Comparison of ENCODE assay signal across 1 cellular context in the genomic region with DNA sequence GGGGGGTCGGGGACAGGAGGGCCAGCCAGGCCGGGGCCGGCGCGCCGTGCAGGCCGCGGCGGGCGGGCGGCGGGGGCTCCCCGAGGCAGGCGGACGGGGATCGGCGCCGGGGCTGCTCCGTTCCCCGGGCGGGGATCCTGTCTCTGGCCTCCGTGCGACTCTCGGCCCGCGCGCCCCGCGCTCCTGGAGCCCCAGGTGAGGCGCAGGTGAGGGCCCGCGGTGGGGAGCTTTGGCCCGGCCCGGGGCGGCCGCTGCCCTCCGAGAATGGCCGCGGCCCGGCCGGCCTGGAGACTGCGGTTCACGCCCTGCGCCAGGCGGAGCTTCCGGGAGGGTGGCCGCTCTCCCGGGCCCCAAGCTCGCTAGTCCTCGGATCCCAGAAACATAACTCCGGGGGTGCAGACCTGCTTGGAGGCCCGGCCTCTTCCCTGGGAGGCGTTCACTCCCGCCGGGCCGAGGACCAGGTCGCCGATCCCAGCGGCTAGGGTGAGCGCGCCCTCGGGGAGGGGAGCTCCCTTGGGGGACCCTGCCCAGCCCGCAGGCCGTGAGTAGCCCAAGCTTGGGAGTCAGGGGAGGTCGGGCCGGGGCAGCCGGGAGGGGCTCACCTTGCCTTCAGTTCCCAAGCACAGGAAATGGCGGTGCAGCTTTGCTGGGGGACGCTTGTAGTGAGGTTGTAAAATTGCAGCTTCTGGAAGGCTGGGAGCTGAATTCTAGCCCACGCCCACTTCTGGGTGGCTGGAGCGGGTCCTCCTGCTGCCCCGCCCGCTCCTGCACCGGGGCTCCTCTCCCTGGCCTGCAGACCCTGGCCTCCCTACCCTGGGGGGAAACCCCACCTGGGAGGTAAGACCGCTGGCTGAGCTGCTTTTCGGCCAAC.
TF ChIP-seq lines count a peak whose summit lies in the region.

No MANE protein-coding gene starts in this region.

TF ChIP-seq in HepG2, 621 proteins besides CTCF, POLR2A, EP300 and RAD21 (continued from another document and continues in another):
- TF ChIP-seq, protein P1, sequence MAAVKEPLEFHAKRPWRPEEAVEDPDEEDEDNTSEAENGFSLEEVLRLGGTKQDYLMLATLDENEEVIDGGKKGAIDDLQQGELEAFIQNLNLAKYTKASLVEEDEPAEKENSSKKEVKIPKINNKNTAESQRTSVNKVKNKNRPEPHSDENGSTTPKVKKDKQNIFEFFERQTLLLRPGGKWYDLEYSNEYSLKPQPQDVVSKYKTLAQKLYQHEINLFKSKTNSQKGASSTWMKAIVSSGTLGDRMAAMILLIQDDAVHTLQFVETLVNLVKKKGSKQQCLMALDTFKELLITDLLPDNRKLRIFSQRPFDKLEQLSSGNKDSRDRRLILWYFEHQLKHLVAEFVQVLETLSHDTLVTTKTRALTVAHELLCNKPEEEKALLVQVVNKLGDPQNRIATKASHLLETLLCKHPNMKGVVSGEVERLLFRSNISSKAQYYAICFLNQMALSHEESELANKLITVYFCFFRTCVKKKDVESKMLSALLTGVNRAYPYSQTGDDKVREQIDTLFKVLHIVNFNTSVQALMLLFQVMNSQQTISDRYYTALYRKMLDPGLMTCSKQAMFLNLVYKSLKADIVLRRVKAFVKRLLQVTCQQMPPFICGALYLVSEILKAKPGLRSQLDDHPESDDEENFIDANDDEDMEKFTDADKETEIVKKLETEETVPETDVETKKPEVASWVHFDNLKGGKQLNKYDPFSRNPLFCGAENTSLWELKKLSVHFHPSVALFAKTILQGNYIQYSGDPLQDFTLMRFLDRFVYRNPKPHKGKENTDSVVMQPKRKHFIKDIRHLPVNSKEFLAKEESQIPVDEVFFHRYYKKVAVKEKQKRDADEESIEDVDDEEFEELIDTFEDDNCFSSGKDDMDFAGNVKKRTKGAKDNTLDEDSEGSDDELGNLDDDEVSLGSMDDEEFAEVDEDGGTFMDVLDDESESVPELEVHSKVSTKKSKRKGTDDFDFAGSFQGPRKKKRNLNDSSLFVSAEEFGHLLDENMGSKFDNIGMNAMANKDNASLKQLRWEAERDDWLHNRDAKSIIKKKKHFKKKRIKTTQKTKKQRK (IDR thresholded peaks at IDR 0.05; ENCODE audit: low read length) = no peak
- TF ChIP-seq FOXJ3 (CRISPR knock-in tag; IDR thresholded peaks at IDR 0.05; ENCODE audit: borderline replicate concordance) (no peak), ZKSCAN1 (IDR thresholded peaks at IDR 0.05; ENCODE audit: low read length) (no peak), SRSF4 (IDR thresholded peaks at IDR 0.05; ENCODE audit: low read depth, low read length, poor library complexity, severe bottlenecking) (no peak), ZNF431 (CRISPR knock-in tag; IDR thresholded peaks at IDR 0.05; ENCODE audit: borderline replicate concordance, low read depth) (no peak), MAFG (CRISPR knock-in tag; IDR thresholded peaks at IDR 0.05) (no peak), SMARCC2 (IDR thresholded peaks at IDR 0.05) (no peak), YEATS2 (CRISPR knock-in tag; IDR thresholded peaks at IDR 0.05; ENCODE audit: borderline replicate concordance) (no peak), MEF2D (CRISPR knock-in tag; IDR thresholded peaks at IDR 0.05) (no peak), HES4 (CRISPR knock-in tag; IDR thresholded peaks at IDR 0.05; ENCODE audit: borderline replicate concordance) (no peak), DNMT1 (CRISPR knock-in tag; IDR thresholded peaks at IDR 0.05) (no peak), RFX1 (IDR thresholded peaks at IDR 0.05) (no peak), SMAD3 (CRISPR knock-in tag; IDR thresholded peaks at IDR 0.05) (no peak), ZNF143 (CRISPR knock-in tag; IDR thresholded peaks at IDR 0.05) (no peak), NR2C2 (CRISPR knock-in tag; IDR thresholded peaks at IDR 0.05; ENCODE audit: borderline replicate concordance) (no peak; the same call in 1 of the 2 replicates), FOXO1 (CRISPR knock-in tag; IDR thresholded peaks at IDR 0.05) (no peak), ZNF138 (CRISPR knock-in tag; IDR thresholded peaks at IDR 0.05; ENCODE audit: low read depth) (no peak), PRMT3 (CRISPR knock-in tag; IDR thresholded peaks at IDR 0.05; ENCODE audit: borderline replicate concordance, low read depth) (no peak), ZNF350 (CRISPR knock-in tag; IDR thresholded peaks at IDR 0.05; ENCODE audit: borderline replicate concordance, low read depth) (0 out of 2 replicates have a peak, but pooled peaks have one; percentile 44), PCBP1 (IDR thresholded peaks at IDR 0.05; ENCODE audit: borderline replicate concordance, low read depth, low read length) (no peak), TBX2 (CRISPR knock-in tag; IDR thresholded peaks at IDR 0.05; ENCODE audit: borderline replicate concordance) (peak; percentile 38; the same call in 1 of the 2 replicates), KDM1A (CRISPR knock-in tag; IDR thresholded peaks at IDR 0.05) (no peak), HNRNPL (IDR thresholded peaks at IDR 0.05; ENCODE audit: low read depth, low read length) (no peak), RORA (CRISPR knock-in tag; IDR thresholded peaks at IDR 0.05) (no peak), GATAD1 (CRISPR knock-in tag; IDR thresholded peaks at IDR 0.05) (0 out of 2 replicates have a peak, but pooled peaks have one; percentile 12), KLF9 (CRISPR knock-in tag; IDR thresholded peaks at IDR 0.05; ENCODE audit: low read depth) (0 out of 2 replicates have a peak, but pooled peaks have one; percentile 42), JUNB (CRISPR knock-in tag; IDR thresholded peaks at IDR 0.05; ENCODE audit: borderline replicate concordance) (no peak), ZNF292 (CRISPR knock-in tag; IDR thresholded peaks at IDR 0.05; ENCODE audit: borderline replicate concordance, low read depth) (no peak), SIN3B (IDR thresholded peaks at IDR 0.05; ENCODE audit: low read length) (no peak), TARDBP (CRISPR knock-in tag; IDR thresholded peaks at IDR 0.05) (no peak), ZNF30 (CRISPR knock-in tag; IDR thresholded peaks at IDR 0.05) (no peak), MED8 (CRISPR knock-in tag; IDR thresholded peaks at IDR 0.05; ENCODE audit: insufficient replicate concordance) (peak; percentile 49)
- TF ChIP-seq, protein P2, sequence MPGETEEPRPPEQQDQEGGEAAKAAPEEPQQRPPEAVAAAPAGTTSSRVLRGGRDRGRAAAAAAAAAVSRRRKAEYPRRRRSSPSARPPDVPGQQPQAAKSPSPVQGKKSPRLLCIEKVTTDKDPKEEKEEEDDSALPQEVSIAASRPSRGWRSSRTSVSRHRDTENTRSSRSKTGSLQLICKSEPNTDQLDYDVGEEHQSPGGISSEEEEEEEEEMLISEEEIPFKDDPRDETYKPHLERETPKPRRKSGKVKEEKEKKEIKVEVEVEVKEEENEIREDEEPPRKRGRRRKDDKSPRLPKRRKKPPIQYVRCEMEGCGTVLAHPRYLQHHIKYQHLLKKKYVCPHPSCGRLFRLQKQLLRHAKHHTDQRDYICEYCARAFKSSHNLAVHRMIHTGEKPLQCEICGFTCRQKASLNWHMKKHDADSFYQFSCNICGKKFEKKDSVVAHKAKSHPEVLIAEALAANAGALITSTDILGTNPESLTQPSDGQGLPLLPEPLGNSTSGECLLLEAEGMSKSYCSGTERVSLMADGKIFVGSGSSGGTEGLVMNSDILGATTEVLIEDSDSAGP (CRISPR knock-in tag; IDR thresholded peaks at IDR 0.05; ENCODE audit: borderline replicate concordance) = peak; percentile 66; the same call in 1 of the 2 replicates
- TF ChIP-seq, protein P3, sequence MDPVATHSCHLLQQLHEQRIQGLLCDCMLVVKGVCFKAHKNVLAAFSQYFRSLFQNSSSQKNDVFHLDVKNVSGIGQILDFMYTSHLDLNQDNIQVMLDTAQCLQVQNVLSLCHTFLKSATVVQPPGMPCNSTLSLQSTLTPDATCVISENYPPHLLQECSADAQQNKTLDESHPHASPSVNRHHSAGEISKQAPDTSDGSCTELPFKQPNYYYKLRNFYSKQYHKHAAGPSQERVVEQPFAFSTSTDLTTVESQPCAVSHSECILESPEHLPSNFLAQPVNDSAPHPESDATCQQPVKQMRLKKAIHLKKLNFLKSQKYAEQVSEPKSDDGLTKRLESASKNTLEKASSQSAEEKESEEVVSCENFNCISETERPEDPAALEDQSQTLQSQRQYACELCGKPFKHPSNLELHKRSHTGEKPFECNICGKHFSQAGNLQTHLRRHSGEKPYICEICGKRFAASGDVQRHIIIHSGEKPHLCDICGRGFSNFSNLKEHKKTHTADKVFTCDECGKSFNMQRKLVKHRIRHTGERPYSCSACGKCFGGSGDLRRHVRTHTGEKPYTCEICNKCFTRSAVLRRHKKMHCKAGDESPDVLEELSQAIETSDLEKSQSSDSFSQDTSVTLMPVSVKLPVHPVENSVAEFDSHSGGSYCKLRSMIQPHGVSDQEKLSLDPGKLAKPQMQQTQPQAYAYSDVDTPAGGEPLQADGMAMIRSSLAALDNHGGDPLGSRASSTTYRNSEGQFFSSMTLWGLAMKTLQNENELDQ (CRISPR knock-in tag; IDR thresholded peaks at IDR 0.05; ENCODE audit: borderline replicate concordance) = no peak
- TF ChIP-seq, protein P4, sequence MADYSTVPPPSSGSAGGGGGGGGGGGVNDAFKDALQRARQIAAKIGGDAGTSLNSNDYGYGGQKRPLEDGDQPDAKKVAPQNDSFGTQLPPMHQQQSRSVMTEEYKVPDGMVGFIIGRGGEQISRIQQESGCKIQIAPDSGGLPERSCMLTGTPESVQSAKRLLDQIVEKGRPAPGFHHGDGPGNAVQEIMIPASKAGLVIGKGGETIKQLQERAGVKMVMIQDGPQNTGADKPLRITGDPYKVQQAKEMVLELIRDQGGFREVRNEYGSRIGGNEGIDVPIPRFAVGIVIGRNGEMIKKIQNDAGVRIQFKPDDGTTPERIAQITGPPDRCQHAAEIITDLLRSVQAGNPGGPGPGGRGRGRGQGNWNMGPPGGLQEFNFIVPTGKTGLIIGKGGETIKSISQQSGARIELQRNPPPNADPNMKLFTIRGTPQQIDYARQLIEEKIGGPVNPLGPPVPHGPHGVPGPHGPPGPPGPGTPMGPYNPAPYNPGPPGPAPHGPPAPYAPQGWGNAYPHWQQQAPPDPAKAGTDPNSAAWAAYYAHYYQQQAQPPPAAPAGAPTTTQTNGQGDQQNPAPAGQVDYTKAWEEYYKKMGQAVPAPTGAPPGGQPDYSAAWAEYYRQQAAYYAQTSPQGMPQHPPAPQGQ (CRISPR knock-in tag; IDR thresholded peaks at IDR 0.05; ENCODE audit: borderline replicate concordance) = no peak
- TF ChIP-seq, protein P5, sequence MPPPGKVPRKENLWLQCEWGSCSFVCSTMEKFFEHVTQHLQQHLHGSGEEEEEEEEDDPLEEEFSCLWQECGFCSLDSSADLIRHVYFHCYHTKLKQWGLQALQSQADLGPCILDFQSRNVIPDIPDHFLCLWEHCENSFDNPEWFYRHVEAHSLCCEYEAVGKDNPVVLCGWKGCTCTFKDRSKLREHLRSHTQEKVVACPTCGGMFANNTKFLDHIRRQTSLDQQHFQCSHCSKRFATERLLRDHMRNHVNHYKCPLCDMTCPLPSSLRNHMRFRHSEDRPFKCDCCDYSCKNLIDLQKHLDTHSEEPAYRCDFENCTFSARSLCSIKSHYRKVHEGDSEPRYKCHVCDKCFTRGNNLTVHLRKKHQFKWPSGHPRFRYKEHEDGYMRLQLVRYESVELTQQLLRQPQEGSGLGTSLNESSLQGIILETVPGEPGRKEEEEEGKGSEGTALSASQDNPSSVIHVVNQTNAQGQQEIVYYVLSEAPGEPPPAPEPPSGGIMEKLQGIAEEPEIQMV (CRISPR knock-in tag; IDR thresholded peaks at IDR 0.05; ENCODE audit: low read depth) = no peak
- TF ChIP-seq, protein P6, sequence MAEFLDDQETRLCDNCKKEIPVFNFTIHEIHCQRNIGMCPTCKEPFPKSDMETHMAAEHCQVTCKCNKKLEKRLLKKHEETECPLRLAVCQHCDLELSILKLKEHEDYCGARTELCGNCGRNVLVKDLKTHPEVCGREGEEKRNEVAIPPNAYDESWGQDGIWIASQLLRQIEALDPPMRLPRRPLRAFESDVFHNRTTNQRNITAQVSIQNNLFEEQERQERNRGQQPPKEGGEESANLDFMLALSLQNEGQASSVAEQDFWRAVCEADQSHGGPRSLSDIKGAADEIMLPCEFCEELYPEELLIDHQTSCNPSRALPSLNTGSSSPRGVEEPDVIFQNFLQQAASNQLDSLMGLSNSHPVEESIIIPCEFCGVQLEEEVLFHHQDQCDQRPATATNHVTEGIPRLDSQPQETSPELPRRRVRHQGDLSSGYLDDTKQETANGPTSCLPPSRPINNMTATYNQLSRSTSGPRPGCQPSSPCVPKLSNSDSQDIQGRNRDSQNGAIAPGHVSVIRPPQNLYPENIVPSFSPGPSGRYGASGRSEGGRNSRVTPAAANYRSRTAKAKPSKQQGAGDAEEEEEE (CRISPR knock-in tag; IDR thresholded peaks at IDR 0.05; ENCODE audit: borderline replicate concordance) = no peak
- TF ChIP-seq, protein P7, sequence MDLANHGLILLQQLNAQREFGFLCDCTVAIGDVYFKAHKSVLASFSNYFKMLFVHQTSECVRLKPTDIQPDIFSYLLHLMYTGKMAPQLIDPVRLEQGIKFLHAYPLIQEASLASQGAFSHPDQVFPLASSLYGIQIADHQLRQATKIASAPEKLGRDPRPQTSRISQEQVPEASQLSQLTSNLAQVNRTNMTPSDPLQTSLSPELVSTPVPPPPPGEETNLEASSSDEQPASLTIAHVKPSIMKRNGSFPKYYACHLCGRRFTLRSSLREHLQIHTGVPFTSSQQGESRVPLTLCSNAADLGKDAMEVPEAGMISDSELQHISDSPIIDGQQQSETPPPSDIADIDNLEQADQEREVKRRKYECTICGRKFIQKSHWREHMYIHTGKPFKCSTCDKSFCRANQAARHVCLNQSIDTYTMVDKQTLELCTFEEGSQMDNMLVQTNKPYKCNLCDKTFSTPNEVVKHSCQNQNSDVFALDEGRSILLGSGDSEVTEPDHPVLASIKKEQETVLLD (CRISPR knock-in tag; IDR thresholded peaks at IDR 0.05; ENCODE audit: low read depth) = no peak
- TF ChIP-seq, protein P8, sequence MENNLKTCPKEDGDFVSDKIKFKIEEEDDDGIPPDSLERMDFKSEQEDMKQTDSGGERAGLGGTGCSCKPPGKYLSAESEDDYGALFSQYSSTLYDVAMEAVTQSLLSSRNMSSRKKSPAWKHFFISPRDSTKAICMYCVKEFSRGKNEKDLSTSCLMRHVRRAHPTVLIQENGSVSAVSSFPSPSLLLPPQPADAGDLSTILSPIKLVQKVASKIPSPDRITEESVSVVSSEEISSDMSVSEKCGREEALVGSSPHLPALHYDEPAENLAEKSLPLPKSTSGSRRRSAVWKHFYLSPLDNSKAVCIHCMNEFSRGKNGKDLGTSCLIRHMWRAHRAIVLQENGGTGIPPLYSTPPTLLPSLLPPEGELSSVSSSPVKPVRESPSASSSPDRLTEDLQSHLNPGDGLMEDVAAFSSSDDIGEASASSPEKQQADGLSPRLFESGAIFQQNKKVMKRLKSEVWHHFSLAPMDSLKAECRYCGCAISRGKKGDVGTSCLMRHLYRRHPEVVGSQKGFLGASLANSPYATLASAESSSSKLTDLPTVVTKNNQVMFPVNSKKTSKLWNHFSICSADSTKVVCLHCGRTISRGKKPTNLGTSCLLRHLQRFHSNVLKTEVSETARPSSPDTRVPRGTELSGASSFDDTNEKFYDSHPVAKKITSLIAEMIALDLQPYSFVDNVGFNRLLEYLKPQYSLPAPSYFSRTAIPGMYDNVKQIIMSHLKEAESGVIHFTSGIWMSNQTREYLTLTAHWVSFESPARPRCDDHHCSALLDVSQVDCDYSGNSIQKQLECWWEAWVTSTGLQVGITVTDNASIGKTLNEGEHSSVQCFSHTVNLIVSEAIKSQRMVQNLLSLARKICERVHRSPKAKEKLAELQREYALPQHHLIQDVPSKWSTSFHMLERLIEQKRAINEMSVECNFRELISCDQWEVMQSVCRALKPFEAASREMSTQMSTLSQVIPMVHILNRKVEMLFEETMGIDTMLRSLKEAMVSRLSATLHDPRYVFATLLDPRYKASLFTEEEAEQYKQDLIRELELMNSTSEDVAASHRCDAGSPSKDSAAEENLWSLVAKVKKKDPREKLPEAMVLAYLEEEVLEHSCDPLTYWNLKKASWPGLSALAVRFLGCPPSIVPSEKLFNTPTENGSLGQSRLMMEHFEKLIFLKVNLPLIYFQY (CRISPR knock-in tag; IDR thresholded peaks at IDR 0.05; ENCODE audit: borderline replicate concordance) = no peak
- TF ChIP-seq, protein P9, sequence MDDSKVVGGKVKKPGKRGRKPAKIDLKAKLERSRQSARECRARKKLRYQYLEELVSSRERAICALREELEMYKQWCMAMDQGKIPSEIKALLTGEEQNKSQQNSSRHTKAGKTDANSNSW (CRISPR knock-in tag; IDR thresholded peaks at IDR 0.05; ENCODE audit: borderline replicate concordance) = no peak
